8 cellular contexts compared by ENCODE assay signal in genomic region chr14:64338616-64339316, GRCh38. TPM values are rescaled to one million over a fixed set of nuclear protein-coding genes. Genes with fewer than 3 reads are reported as not detected.
A peak's percentile ranks its signal among the peaks of the same experiment; 100 is the strongest.
DNase-seq lines count a peak whose midpoint lies in the region; ATAC-seq and TF ChIP-seq lines count a peak whose summit lies in the region.

No MANE protein-coding gene starts in this region.

- H3K4me2 ChIP-seq in BLaER1 = peak overlapping the region; percentile 91

- H4K20me1 ChIP-seq in BLaER1 = no peaks in the 10 kb centered on the region

- no peak for TF ChIP-seq CTCF in coronary artery (IDR thresholded peaks at IDR 0.05)

- ATAC-seq in GM19324 (IDR thresholded peaks at IDR 0.05; ENCODE audit: low FRiP score, unreplicated experiment) = peak; percentile 93
- ATAC-seq in HG03460 (IDR thresholded peaks at IDR 0.05; ENCODE audit: unreplicated experiment) = peak; percentile 93
- ATAC-seq in left colon = peak; percentile 90

- H3K36me3 ChIP-seq in BLaER1 = no peaks in the 10 kb centered on the region

- intact Hi-C loops in left colon (cut with DNase I, micrococcal nuclease) = no loop called here

- peaks cover 22% of the 10 kb centered on the region for H3K4me1 ChIP-seq in BLaER1

- peak overlapping the region; percentile 87 for H3K27ac ChIP-seq in BLaER1
- peak overlapping the region; percentile 54 to 90 for H3K27ac ChIP-seq in coronary artery

- no peaks in the 10 kb centered on the region for H3K27me3 ChIP-seq in BLaER1

- peaks cover 16% of the 10 kb centered on the region for H3K9me3 ChIP-seq in BLaER1

- H3K9ac ChIP-seq in BLaER1 = peak overlapping the region; percentile 90

- DNase-seq in NCI-H524 treated with DMSO at 0.1 percent for 48 hours (lab: John Stamatoyannopoulos, UW) (peak; percentile 100), coronary artery (ENCODE audit: low spot score) (peak; percentile 97), left colon (peak; percentile 92 to 99)
- DNase-seq in activated CD4-positive, alpha-beta T cell treated with anti-CD3 and anti-CD28 coated beads for 48 hours = peak; percentile 92
- peak; percentile 70 to 90 for DNase-seq in stimulated activated CD4-positive, alpha-beta T cell treated with anti-CD3 and anti-CD28 coated beads, Interleukin-1b, Interleukin-23, amount 100 ng/mL, for 4 hours (ENCODE audit: low read depth in 2 of 2)

- H3K4me3 ChIP-seq in BLaER1 (peak overlapping the region; percentile 88), coronary artery (peak overlapping the region; percentile 89)

RNA-seq across cellular contexts. Expression of gene ESR2, which starts 44.6 kb away (rescaled TPM):
- under 1 TPM; 0.40 to 0.70 TPM for total RNA-seq in left colon

RNA-seq across cellular contexts. Expression of gene MTHFD1, which starts 49.4 kb away (rescaled TPM):
- 10 to 100 TPM; 31.2 to 53.3 TPM for total RNA-seq in left colon

Comparison
In these comparisons a context has a peak if more than half of its experiments do, and no peak if none do; other contexts are left out.
1. Peak in every context shown above with its lines: DNase-seq, ATAC-seq, H3K4me3 ChIP-seq and H3K27ac ChIP-seq.